ENCODE assay signal across 31 cellular contexts in the genomic region with DNA sequence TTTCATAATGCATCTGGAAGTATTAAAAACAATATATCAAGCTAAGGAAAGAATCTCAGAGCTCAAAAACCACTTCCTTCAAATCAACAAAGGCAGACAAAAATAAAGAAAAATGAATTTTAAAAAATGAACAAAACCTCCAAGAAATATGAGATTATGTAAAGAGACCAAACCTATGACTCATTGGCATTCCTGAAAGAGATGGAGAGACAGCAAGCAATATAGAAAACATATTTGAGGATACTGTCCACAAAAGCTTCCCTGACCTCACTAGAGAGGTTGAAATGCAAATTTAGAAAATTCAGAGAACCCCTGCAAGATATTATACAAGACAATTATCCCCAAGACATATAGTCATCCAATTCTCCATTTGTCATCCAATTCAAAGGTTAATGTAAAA.
"Had no signal": no experiment of that assay in that cellular context is flagged by ENCODE, and none has a peak within 500 bp of the region (broad histone marks: within the 10 kb centered on the region; RNA-seq: fewer than 3 reads in every experiment).

No MANE protein-coding gene starts in this region.

- H3K4me3 Mint-ChIP-seq: activated CD4-positive, alpha-beta memory T cell treated with anti-CD3 and anti-CD28 coated beads, Interleukin-2, amount 10 ng/mL, durations not matched to agents 7 days and 5 days; activated CD4-positive, alpha-beta T cell treated with anti-CD3 and anti-CD28 coated beads for 36 hours; activated naive CD4-positive, alpha-beta T cell treated with anti-CD3 and anti-CD28 coated beads, Interleukin-2, amount 10 ng/mL, durations not matched to agents 7 days and 5 days; activated naive CD8-positive, alpha-beta T cell treated with anti-CD3 and anti-CD28 coated beads for 36 hours; activated T-cell treated with anti-CD3 and anti-CD28 coated beads, Interleukin-2, amount 50 U/mL, for 72 hours had no signal

- DNase-seq: activated CD4-positive, alpha-beta memory T cell treated with anti-CD3 and anti-CD28 coated beads, Interleukin-2, amount 10 ng/mL, durations not matched to agents 7 days and 5 days; activated CD4-positive, alpha-beta T cell treated with anti-CD3 and anti-CD28 coated beads for 36 hours; activated CD4-positive, alpha-beta T cell treated with anti-CD3 and anti-CD28 coated beads, Interleukin-2, amount 50 U/mL, for 1 hour; activated CD8-positive, alpha-beta memory T cell treated with anti-CD3 and anti-CD28 coated beads, Interleukin-2, amount 50 U/mL, for 4 hours; activated gamma-delta T cell treated with Interleukin-2 at 50 U/mL for 16 hours; activated naive CD4-positive, alpha-beta T cell treated with anti-CD3 and anti-CD28 coated beads, Interleukin-2, amount 10 ng/mL, durations not matched to agents 7 days and 5 days; activated naive CD8-positive, alpha-beta T cell treated with anti-CD3 and anti-CD28 coated beads for 36 hours; activated T-cell treated with anti-CD3 and anti-CD28 coated beads, Interleukin-2, amount 50 U/mL, for 72 hours; anterior cingulate cortex; caudate nucleus; cortex of kidney; MG63; MV-4-11; NCI-H1092 treated with DMSO at 0.1 percent for 48 hours; NCI-H1417 treated with DMSO at 0.1 percent for 48 hours; NCI-H1694; NCI-H2029; NCI-H2107; NCI-H2171 treated with DMSO at 0.1 percent for 48 hours; NCI-H345; NCI-H510A; NCI-H526 treated with DMSO at 0.1 percent for 48 hours; NCI-H82; RPMI8226; SHP77; T-helper 2 cell; T1000; WERI-Rb-1 had no signal

- H3K9me3 ChIP-seq: MG63, SJSA1 had no signal

- H3K4me1 ChIP-seq: SJSA1 had no signal

- H3K27me3 Mint-ChIP-seq: activated CD4-positive, alpha-beta memory T cell treated with anti-CD3 and anti-CD28 coated beads, Interleukin-2, amount 10 ng/mL, durations not matched to agents 7 days and 5 days; activated CD4-positive, alpha-beta T cell treated with anti-CD3 and anti-CD28 coated beads for 36 hours; activated naive CD4-positive, alpha-beta T cell treated with anti-CD3 and anti-CD28 coated beads, Interleukin-2, amount 10 ng/mL, durations not matched to agents 7 days and 5 days; activated naive CD8-positive, alpha-beta T cell treated with anti-CD3 and anti-CD28 coated beads for 36 hours had no signal

- ATAC-seq: activated CD4-positive, alpha-beta T cell treated with anti-CD3 and anti-CD28 coated beads for 36 hours; activated T-cell treated with anti-CD3 and anti-CD28 coated beads, Interleukin-2, amount 50 U/mL, for 72 hours; Panc1 had no signal

- H3K27ac Mint-ChIP-seq: activated CD4-positive, alpha-beta memory T cell treated with anti-CD3 and anti-CD28 coated beads, Interleukin-2, amount 10 ng/mL, durations not matched to agents 7 days and 5 days; activated CD4-positive, alpha-beta T cell treated with anti-CD3 and anti-CD28 coated beads for 36 hours; activated naive CD4-positive, alpha-beta T cell treated with anti-CD3 and anti-CD28 coated beads, Interleukin-2, amount 10 ng/mL, durations not matched to agents 7 days and 5 days; activated naive CD8-positive, alpha-beta T cell treated with anti-CD3 and anti-CD28 coated beads for 36 hours; activated T-cell treated with anti-CD3 and anti-CD28 coated beads, Interleukin-2, amount 50 U/mL, for 72 hours; activated T-helper 2 cell treated with anti-CD3 and anti-CD28 coated beads, Interferon-gamma antibody, Interleukin-2, Interleukin-4, amounts not matched to agents 10 μg/mL and 5 μg/mL and 100 μg/mL, durations not matched to agents 14 hours and 24 hours and 36 hours had no signal

- H3K4me1 Mint-ChIP-seq: activated CD4-positive, alpha-beta memory T cell treated with anti-CD3 and anti-CD28 coated beads, Interleukin-2, amount 10 ng/mL, durations not matched to agents 7 days and 5 days; activated CD4-positive, alpha-beta T cell treated with anti-CD3 and anti-CD28 coated beads for 36 hours; activated naive CD4-positive, alpha-beta T cell treated with anti-CD3 and anti-CD28 coated beads, Interleukin-2, amount 10 ng/mL, durations not matched to agents 7 days and 5 days; activated naive CD8-positive, alpha-beta T cell treated with anti-CD3 and anti-CD28 coated beads for 36 hours had no signal

- H3K36me3 Mint-ChIP-seq: activated naive CD4-positive, alpha-beta T cell treated with anti-CD3 and anti-CD28 coated beads, Interleukin-2, amount 10 ng/mL, durations not matched to agents 7 days and 5 days; activated naive CD8-positive, alpha-beta T cell treated with anti-CD3 and anti-CD28 coated beads for 36 hours had no signal

- H3K4me3 ChIP-seq: MG63, SJSA1 had no signal

- H3K27me3 ChIP-seq: MG63, SJSA1 had no signal

- H3K27ac ChIP-seq: SJSA1, WERI-Rb-1 had no signal

- H3K36me3 ChIP-seq: MG63, SJSA1, WERI-Rb-1 had no signal
